2 cellular contexts compared by ENCODE assay signal in the genomic region with DNA sequence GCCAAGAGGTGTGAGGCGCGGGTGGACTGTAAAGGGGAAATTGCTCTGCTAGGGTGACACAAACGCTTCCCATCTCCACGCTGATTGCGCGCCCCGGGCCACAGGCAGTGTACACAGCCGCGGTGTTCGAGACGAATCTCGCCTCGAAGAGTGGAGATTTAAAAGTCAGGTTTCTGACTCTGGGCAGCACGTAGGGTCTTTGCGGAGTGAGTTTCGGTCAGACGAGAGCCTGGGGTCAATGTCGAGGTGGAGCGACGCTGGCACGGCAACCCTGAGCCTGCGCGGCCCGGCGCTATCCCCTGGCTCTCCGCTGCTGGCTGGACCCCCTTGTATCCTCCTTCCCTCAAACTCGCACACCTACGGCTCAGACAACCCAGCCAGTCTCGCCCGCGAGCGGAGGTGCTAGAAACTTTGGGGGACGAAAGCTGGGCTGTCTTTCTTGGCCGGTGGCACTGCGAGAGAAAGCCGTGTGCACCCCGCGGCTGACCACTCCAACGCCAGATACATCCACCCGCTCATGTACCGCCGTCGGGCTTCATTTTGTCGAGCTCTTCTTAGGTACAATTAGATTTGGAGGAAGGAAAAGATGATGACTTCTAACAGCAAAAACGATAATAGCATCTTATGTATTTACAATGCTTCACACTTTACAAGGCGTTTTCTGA.
TF ChIP-seq lines count a peak whose summit lies in the region.

No MANE protein-coding gene starts in this region.

TF ChIP-seq in SK-N-SH, 30 proteins besides CTCF, POLR2A, EP300 and RAD21 (continued from another document):
- TF ChIP-seq RXRA (IDR thresholded peaks at IDR 0.05; ENCODE audit: borderline replicate concordance, low read depth): no peak
- no peak for TF ChIP-seq TCF12 (IDR thresholded peaks at IDR 0.05)
- no peak for TF ChIP-seq FOSL2 (IDR thresholded peaks at IDR 0.05; ENCODE audit: borderline replicate concordance, low read depth)
- TF ChIP-seq, protein P1, sequence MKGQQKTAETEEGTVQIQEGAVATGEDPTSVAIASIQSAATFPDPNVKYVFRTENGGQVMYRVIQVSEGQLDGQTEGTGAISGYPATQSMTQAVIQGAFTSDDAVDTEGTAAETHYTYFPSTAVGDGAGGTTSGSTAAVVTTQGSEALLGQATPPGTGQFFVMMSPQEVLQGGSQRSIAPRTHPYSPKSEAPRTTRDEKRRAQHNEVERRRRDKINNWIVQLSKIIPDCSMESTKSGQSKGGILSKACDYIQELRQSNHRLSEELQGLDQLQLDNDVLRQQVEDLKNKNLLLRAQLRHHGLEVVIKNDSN (IDR thresholded peaks at IDR 0.05; ENCODE audit: borderline replicate concordance, low read depth): no peak

TF ChIP-seq in SK-N-SH treated with all-trans-retinoic acid at 6 μM for 48 hours, 23 proteins besides CTCF, POLR2A, EP300 and RAD21 (continued from another document):
- TF ChIP-seq POU6F1 (CRISPR knock-in tag; IDR thresholded peaks at IDR 0.05; ENCODE audit: borderline replicate concordance, low read depth): no peak
- no peak for TF ChIP-seq CREB5 (CRISPR knock-in tag; IDR thresholded peaks at IDR 0.05; ENCODE audit: low read depth)
- TF ChIP-seq ARNTL (CRISPR knock-in tag; IDR thresholded peaks at IDR 0.05; ENCODE audit: borderline replicate concordance, low read depth): no peak
- no peak for TF ChIP-seq OSR1 (CRISPR knock-in tag; IDR thresholded peaks at IDR 0.05)
- TF ChIP-seq, protein P2, sequence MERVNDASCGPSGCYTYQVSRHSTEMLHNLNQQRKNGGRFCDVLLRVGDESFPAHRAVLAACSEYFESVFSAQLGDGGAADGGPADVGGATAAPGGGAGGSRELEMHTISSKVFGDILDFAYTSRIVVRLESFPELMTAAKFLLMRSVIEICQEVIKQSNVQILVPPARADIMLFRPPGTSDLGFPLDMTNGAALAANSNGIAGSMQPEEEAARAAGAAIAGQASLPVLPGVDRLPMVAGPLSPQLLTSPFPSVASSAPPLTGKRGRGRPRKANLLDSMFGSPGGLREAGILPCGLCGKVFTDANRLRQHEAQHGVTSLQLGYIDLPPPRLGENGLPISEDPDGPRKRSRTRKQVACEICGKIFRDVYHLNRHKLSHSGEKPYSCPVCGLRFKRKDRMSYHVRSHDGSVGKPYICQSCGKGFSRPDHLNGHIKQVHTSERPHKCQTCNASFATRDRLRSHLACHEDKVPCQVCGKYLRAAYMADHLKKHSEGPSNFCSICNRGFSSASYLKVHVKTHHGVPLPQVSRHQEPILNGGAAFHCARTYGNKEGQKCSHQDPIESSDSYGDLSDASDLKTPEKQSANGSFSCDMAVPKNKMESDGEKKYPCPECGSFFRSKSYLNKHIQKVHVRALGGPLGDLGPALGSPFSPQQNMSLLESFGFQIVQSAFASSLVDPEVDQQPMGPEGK (CRISPR knock-in tag; IDR thresholded peaks at IDR 0.05; ENCODE audit: borderline replicate concordance): no peak
- no peak for TF ChIP-seq BACH2 (CRISPR knock-in tag; IDR thresholded peaks at IDR 0.05; ENCODE audit: borderline replicate concordance)
